8 cellular contexts compared by ENCODE assay signal in the genomic region with DNA sequence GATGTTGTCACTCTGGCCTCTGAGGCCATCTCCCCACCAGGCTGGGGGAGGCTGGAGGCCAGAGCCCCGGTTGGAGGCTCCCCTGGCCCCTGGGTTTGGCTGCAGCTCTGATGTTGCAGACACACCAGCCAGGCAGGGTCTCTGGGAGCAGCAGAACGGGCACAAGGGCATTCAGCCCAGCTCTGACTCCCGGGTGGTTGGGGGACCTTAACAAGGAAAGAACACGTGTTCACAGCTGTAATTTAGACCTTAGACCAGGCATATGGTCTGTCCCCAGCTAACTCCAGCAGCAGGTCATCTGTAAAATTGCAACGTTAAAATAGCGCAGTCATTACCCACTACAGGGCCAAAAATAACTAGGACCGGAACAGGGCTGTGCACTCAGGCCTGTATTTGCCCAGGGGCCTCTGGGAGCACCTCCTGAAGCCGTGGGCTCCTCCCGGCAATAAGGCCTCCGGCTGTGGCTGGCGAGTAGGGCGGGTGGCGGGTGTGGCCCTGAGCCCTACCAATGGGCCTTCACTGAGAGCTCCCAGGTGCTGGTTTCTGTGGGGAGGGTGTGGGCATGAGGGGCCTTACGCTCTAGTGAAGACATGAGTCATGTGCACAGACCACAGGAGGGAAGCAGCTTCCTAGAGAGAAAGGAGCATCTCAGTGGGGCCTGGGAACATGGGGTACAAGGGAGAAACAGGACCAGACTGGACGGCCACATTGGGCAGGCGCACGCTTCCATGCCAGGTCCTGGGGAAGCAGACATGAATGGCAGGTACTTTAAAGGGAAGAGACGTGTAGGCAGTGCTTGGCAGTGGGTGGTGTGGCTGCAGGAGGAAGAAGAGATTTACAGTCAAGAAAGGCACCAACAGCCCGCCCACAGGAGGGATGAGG.
A peak's percentile ranks its signal among the peaks of the same experiment; 100 is the strongest.
DNase-seq lines count a peak whose midpoint lies in the region; ATAC-seq lines count a peak whose summit lies in the region.

No MANE protein-coding gene starts in this region.

- ATAC-seq in HG03159 (IDR thresholded peaks at IDR 0.05; ENCODE audit: unreplicated experiment) = peak; percentile 86

- DNase-seq in NCI-H146 (lab: John Stamatoyannopoulos, UW) (peak; percentile 63), NCI-H146 treated with DMSO at 0.1 percent for 48 hours (lab: John Stamatoyannopoulos, UW; ENCODE audit: unreplicated experiment) (no peak), RPMI8226 (peak; percentile 98), hepatic stellate cell (ENCODE audit: low spot score) (peak; percentile 83), hypothalamus (lab: John Stamatoyannopoulos, UW) (no peak)
- DNase-seq in activated effector memory CD4-positive, alpha-beta T cell treated with anti-CD3 and anti-CD28 coated beads, Interleukin-2, amount 50 U/mL, for 16 hours = peak; percentile 93
- peak; percentile 65 to 88 (median 69) for DNase-seq in stimulated activated CD4-positive, alpha-beta T cell treated with anti-CD3 and anti-CD28 coated beads, TNF-alpha, amount 100 ng/mL, for 24 hours (ENCODE audit: low read depth in 3 of 3)

Comparison
In these comparisons a context has a peak if more than half of its experiments do, and no peak if none do; other contexts are left out.
1. DNase-seq: peak in NCI-H146 (single experiment), RPMI8226 (single experiment), activated effector memory CD4-positive, alpha-beta T cell treated with anti-CD3 and anti-CD28 coated beads, Interleukin-2, amount 50 U/mL, for 16 hours (single experiment), hepatic stellate cell (single experiment) and stimulated activated CD4-positive, alpha-beta T cell treated with anti-CD3 and anti-CD28 coated beads, TNF-alpha, amount 100 ng/mL, for 24 hours (3 of 3); none in NCI-H146 treated with DMSO at 0.1 percent for 48 hours (single experiment) and hypothalamus (0 of 51).